ENCODE assay signal across 1 cellular context in genomic region chr11:330307-330693, GRCh38.
TF ChIP-seq lines count a peak whose summit lies in the region.

No MANE protein-coding gene starts in this region.

TF ChIP-seq in HepG2, 621 proteins besides CTCF, POLR2A, EP300 and RAD21:
- TF ChIP-seq RBFOX2 (IDR thresholded peaks at IDR 0.05; ENCODE audit: low read depth, low read length) = peak; percentile 40; the same call in 1 of the 2 replicates
- no peak for TF ChIP-seq FUBP1 (CRISPR knock-in tag; IDR thresholded peaks at IDR 0.05; ENCODE audit: borderline replicate concordance)
- no peak for TF ChIP-seq PAWR (CRISPR knock-in tag; IDR thresholded peaks at IDR 0.05; ENCODE audit: borderline replicate concordance)
- TF ChIP-seq SP140L (CRISPR knock-in tag; IDR thresholded peaks at IDR 0.05; ENCODE audit: borderline replicate concordance) = no peak
- TF ChIP-seq ZNF619 (CRISPR knock-in tag; IDR thresholded peaks at IDR 0.05) = no peak
- TF ChIP-seq SRSF9 (IDR thresholded peaks at IDR 0.05; ENCODE audit: borderline replicate concordance, insufficient read depth, low read depth, low read length, poor library complexity, severe bottlenecking) = no peak
- no peak for TF ChIP-seq HOXA5 (CRISPR knock-in tag; IDR thresholded peaks at IDR 0.05)
- TF ChIP-seq ZNF687 (CRISPR knock-in tag; IDR thresholded peaks at IDR 0.05) = peak; percentile 55
- 0 out of 2 replicates have a peak, but pooled peaks have one; percentile 17 for TF ChIP-seq BRD4 (CRISPR knock-in tag; IDR thresholded peaks at IDR 0.05)
- TF ChIP-seq AGO2 (optimal IDR thresholded peaks at IDR 0.05; ENCODE audit: low read depth, low read length) = peak; percentile 88
- TF ChIP-seq ZEB1 (IDR thresholded peaks at IDR 0.05; ENCODE audit: insufficient replicate concordance, low read depth) = no peak
